8 cellular contexts compared by ENCODE assay signal in genomic region chr12:53676715-53677611, GRCh38. TPM values are rescaled to one million over a fixed set of nuclear protein-coding genes. Genes with fewer than 3 reads are reported as not detected.
DNase-seq lines count a peak whose midpoint lies in the region; ATAC-seq and TF ChIP-seq lines count a peak whose summit lies in the region.

No MANE protein-coding gene starts in this region.

- H3K27me3 Mint-ChIP-seq in CD4-positive, alpha-beta memory T cell = peaks cover 16 to 17% of the 10 kb centered on the region in 2 donors
- H3K27me3 Mint-ChIP-seq in natural killer cell (ENCODE audit: low read depth in 2 of 2) = peaks cover 9 to 15% of the 10 kb centered on the region in 2 donors

- peak overlapping the region in 6 of 7 donors; percentile 4 to 98 (median 95) for H3K27ac Mint-ChIP-seq in CD4-positive, alpha-beta memory T cell
- peak overlapping the region in 1 of 2 donors; percentile 86 for H3K27ac Mint-ChIP-seq in natural killer cell

- H3K36me3 Mint-ChIP-seq in CD4-positive, alpha-beta memory T cell = peaks cover 0 to 29% of the 10 kb centered on the region in 2 donors
- H3K36me3 Mint-ChIP-seq in natural killer cell = no peaks in the 10 kb centered on the region

- POLR2A ChIA-PET in CD4-positive, alpha-beta memory T cell (lab: Charles Lee; ENCODE audit: partially characterized antibody) = interaction anchor here (0.6 to 3.6 kb wide), 10 partner anchors 13 to 540 kb away, joined by 3 to 38 read pairs (median 4); partner anchors contain the start of genes ATF7, CALCOCO1, CISTR and MAP3K12

- H3K36me3 ChIP-seq in CD4-positive, alpha-beta memory T cell (ENCODE audit: insufficient read depth, low read length) = peaks cover 15% of the 10 kb centered on the region
- H3K36me3 ChIP-seq in MM.1S (replicated peaks; ENCODE audit: insufficient read depth, low read length) = no peaks in the 10 kb centered on the region
- no peaks in the 10 kb centered on the region for H3K36me3 ChIP-seq in uterus

- CTCF ChIA-PET in CD4-positive, alpha-beta memory T cell (lab: Charles Lee; ENCODE audit: partially characterized antibody) = interaction anchor here (0.7 to 5.5 kb wide), 12 partner anchors 9 to 134 kb away, joined by 3 to 38 read pairs (median 6); partner anchors contain the start of gene ATF7

- H3F3A ChIP-seq in MM.1S (ENCODE audit: insufficient read depth, low read length) = no peaks in the 10 kb centered on the region; the same call in 1 of the 2 replicates

- peaks cover 8% of the 10 kb centered on the region for H3K27me3 ChIP-seq in CD4-positive, alpha-beta memory T cell (ENCODE audit: insufficient read depth, low read length)
- H3K27me3 ChIP-seq in MM.1S (replicated peaks; ENCODE audit: insufficient read depth, low read length) (peaks cover 22% of the 10 kb centered on the region), foreskin keratinocyte (no peaks in the 10 kb centered on the region), uterus (no peaks in the 10 kb centered on the region)

- H3K79me2 ChIP-seq in MM.1S (ENCODE audit: low read length) = peaks cover 23% of the 10 kb centered on the region

- peak overlapping the region; percentile 80 for H2AFZ ChIP-seq in MM.1S (ENCODE audit: low read length)

- H3K9me3 ChIP-seq in CD4-positive, alpha-beta memory T cell (ENCODE audit: control insufficient read depth in 1 of 2, low read length in 2 of 2) = no peaks in the 10 kb centered on the region
- H3K9me3 ChIP-seq in MM.1S (replicated peaks; ENCODE audit: insufficient read depth, low read length) (no peaks in the 10 kb centered on the region), uterus (no peaks in the 10 kb centered on the region)

- intact Hi-C loops in CD4-positive, alpha-beta memory T cell (cut with micrococcal nuclease) = loop anchor here (1.0 to 5.0 kb wide), 4 partner anchors 20 to 380 kb away; partner anchors contain the start of genes ATF7, CALCOCO1, MYG1 and PFDN5
- intact Hi-C loops in natural killer cell (cut with micrococcal nuclease) (loop anchor here (1.0 to 2.0 kb wide), 3 partner anchors 50 to 134 kb away; partner anchors contain the start of genes ATF7 and CALCOCO1), uterus (cut with DNase I; ENCODE audit: low total_unique reads) (loop anchor here (5.0 kb wide), 1 partner anchor 135 kb away; no protein-coding TSS in a partner anchor)

- no peak for TF ChIP-seq POLR2A in uterus (IDR thresholded peaks at IDR 0.05)

- H3K4me1 ChIP-seq in CD4-positive, alpha-beta memory T cell (ENCODE audit: insufficient read depth, low read length) = peaks cover 29% of the 10 kb centered on the region
- H3K4me1 ChIP-seq in MM.1S (ENCODE audit: low read length) = peaks cover 7% of the 10 kb centered on the region; the same call in 1 of the 2 replicates
- peaks cover 14% of the 10 kb centered on the region for H3K4me1 ChIP-seq in foreskin keratinocyte
- H3K4me1 ChIP-seq in uterus = peaks cover 0 to 6% of the 10 kb centered on the region in 2 donors

- peak in 1 of 5 donors; percentile 20 for DNase-seq in CD4-positive, alpha-beta memory T cell
- DNase-seq in MM.1S (no peak), foreskin keratinocyte (peak in 1 of 2 donors; percentile 15), natural killer cell (no peak), uterus (peak; percentile 66 to 68), RKO (ENCODE audit: low spot score) (no peak)
- DNase-seq in activated effector memory CD4-positive, alpha-beta T cell treated with Interleukin-2 at 50 U/mL for 16 hours = peak; percentile 7
- no peak for DNase-seq in central memory CD4-positive, alpha-beta T cell

- no peaks in the 10 kb centered on the region for H4K20me1 ChIP-seq in MM.1S (ENCODE audit: insufficient read depth, low read length)

- ATAC-seq in foreskin keratinocyte = peak; percentile 3
- ATAC-seq in natural killer cell = no peak

- TF ChIP-seq CTCF in MM.1S (IDR thresholded peaks at IDR 0.05; ENCODE audit: low read length) (no peak), foreskin keratinocyte (conservative IDR thresholded peaks at IDR 0.05) (no peak), natural killer cell (IDR thresholded peaks at IDR 0.05) (no peak), uterus (IDR thresholded peaks at IDR 0.05) (no peak)

- H3K9ac ChIP-seq in MM.1S (ENCODE audit: low read length) = peak overlapping the region; percentile 58

- peaks cover 0 to 2% (median 0%) of the 10 kb centered on the region in 8 donors for H3K9me3 Mint-ChIP-seq in CD4-positive, alpha-beta memory T cell
- no peaks in the 10 kb centered on the region for H3K9me3 Mint-ChIP-seq in natural killer cell

- H3K4me3 ChIP-seq in CD4-positive, alpha-beta memory T cell (ENCODE audit: low read length in 2 of 2) = peak overlapping the region; percentile 82 to 89
- H3K4me3 ChIP-seq in MM.1S (ENCODE audit: low read length) (peak overlapping the region; percentile 67), uterus (peak overlapping the region; percentile 38 to 48)

- peak overlapping the region; percentile 91 to 98 (median 95) for H3K4me3 Mint-ChIP-seq in CD4-positive, alpha-beta memory T cell
- peak overlapping the region; percentile 86 for H3K4me3 Mint-ChIP-seq in natural killer cell

- peaks cover 14 to 33% (median 26%) of the 10 kb centered on the region in 4 donors for H3K4me1 Mint-ChIP-seq in CD4-positive, alpha-beta memory T cell
- peaks cover 20 to 22% of the 10 kb centered on the region in 2 donors for H3K4me1 Mint-ChIP-seq in natural killer cell

- peak overlapping the region; percentile 32 for H3K27ac ChIP-seq in CD4-positive, alpha-beta memory T cell (ENCODE audit: low read depth, low read length)
- no peak overlapping the region for H3K27ac ChIP-seq in MM.1S (ENCODE audit: low read length)
- H3K27ac ChIP-seq in foreskin keratinocyte = peak overlapping the region; percentile 57
- peak overlapping the region; percentile 92 to 97 for H3K27ac ChIP-seq in uterus

- H3K4me2 ChIP-seq in MM.1S (ENCODE audit: low read depth, low read length) = peak overlapping the region; percentile 89

- no peaks in the 10 kb centered on the region for H3K9me2 ChIP-seq in MM.1S (replicated peaks; ENCODE audit: insufficient read depth, low read length)

RNA-seq across cellular contexts. Expression of gene ATP5MC2, which starts 1.1 kb away (rescaled TPM):
- total RNA-seq in CD4-positive, alpha-beta memory T cell = 100 to 1,000 TPM; 238 to 246 TPM
- 100 to 1,000 TPM; 519 to 581 TPM for polyA plus RNA-seq in CD4-positive, alpha-beta memory T cell
- total RNA-seq in foreskin keratinocyte (195 and 206 TPM in 2 replicates), natural killer cell (100 to 1,000 TPM; 180 to 195 (median 184) TPM), uterus (100 to 1,000 TPM in 2 of 4 donors, 10 to 100 TPM in 2; 68.9 to 215 (median 133) TPM)
- polyA plus RNA-seq in foreskin keratinocyte = 345 and 363 TPM in 2 replicates

RNA-seq across cellular contexts. Expression of gene CALCOCO1, which starts 50.3 kb away (rescaled TPM):
- total RNA-seq in CD4-positive, alpha-beta memory T cell = 100 to 1,000 TPM; 177 to 178 TPM
- polyA plus RNA-seq in CD4-positive, alpha-beta memory T cell = 10 to 100 TPM; 77.3 to 88.3 TPM
- 31.5 and 51.5 TPM in 2 replicates for total RNA-seq in foreskin keratinocyte
- polyA plus RNA-seq in foreskin keratinocyte = 23.0 and 32.1 TPM in 2 replicates
- 100 to 1,000 TPM; 215 to 256 (median 226) TPM for total RNA-seq in natural killer cell
- total RNA-seq in uterus = 100 to 1,000 TPM; 121 to 219 (median 152) TPM

RNA-seq across cellular contexts. Expression of gene ATF7, which starts 50.8 kb away (rescaled TPM):
- 10 to 100 TPM; 26.8 to 35.8 TPM for total RNA-seq in CD4-positive, alpha-beta memory T cell
- 10 to 100 TPM; 16.3 to 16.4 TPM for polyA plus RNA-seq in CD4-positive, alpha-beta memory T cell
- 11.4 and 13.6 TPM in 2 replicates for total RNA-seq in foreskin keratinocyte
- 8.7 and 9.9 TPM in 2 replicates for polyA plus RNA-seq in foreskin keratinocyte
- total RNA-seq in natural killer cell = 10 to 100 TPM; 32.3 to 42.3 (median 34.9) TPM
- total RNA-seq in uterus = 10 to 100 TPM; 10.6 to 47.6 (median 21.3) TPM

Comparison
In these comparisons a context has a peak if more than half of its experiments do, and no peak if none do; other contexts are left out.
1. DNase-seq: peak in activated effector memory CD4-positive, alpha-beta T cell treated with Interleukin-2 at 50 U/mL for 16 hours (single experiment) and uterus (2 of 2); none in MM.1S (single experiment), natural killer cell (single experiment), RKO (single experiment) and central memory CD4-positive, alpha-beta T cell (single experiment).
2. Peak in every context shown above with its lines, with median percentiles within 50 percentile points of each other: H3K4me3 ChIP-seq.